ENCODE assay signal across 26 cellular contexts in genomic region chr2:201246280-201246679, GRCh38. TPM values are rescaled to one million over a fixed set of nuclear protein-coding genes. Genes with fewer than 3 reads are reported as not detected.
A peak's percentile ranks its signal among the peaks of the same experiment; 100 is the strongest.
DNase-seq lines count a peak whose midpoint lies in the region; ATAC-seq and TF ChIP-seq lines count a peak whose summit lies in the region.
"Had no signal": no experiment of that assay in that cellular context is flagged by ENCODE, and none has a peak within 500 bp of the region (broad histone marks: within the 10 kb centered on the region; RNA-seq: fewer than 3 reads in every experiment).

No MANE protein-coding gene starts in this region.

- no peaks in the 10 kb centered on the region for H3K79me2 ChIP-seq in PC-3 (ENCODE audit: low read length)

- no peak overlapping the region for H3K4me3 Mint-ChIP-seq in activated T-cell treated with anti-CD3 and anti-CD28 coated beads, Interleukin-2, amount 50 U/mL, for 72 hours
- H3K4me3 Mint-ChIP-seq in activated T-cell treated with anti-CD3 and anti-CD28 coated beads, Interleukin-2, amount 50 U/mL, for 24 hours = no peak overlapping the region
- no peak overlapping the region for H3K4me3 Mint-ChIP-seq in activated CD8-positive, alpha-beta T cell treated with anti-CD3 and anti-CD28 coated beads for 36 hours

- H3K4me1 ChIP-seq in left lung = peaks cover 0 to 21% of the 10 kb centered on the region in 2 donors
- peaks cover 1 to 20% (median 14%) of the 10 kb centered on the region in 5 donors for H3K4me1 ChIP-seq in subcutaneous abdominal adipose tissue (ENCODE audit: control insufficient read depth in 5 of 5, insufficient read depth in 5 of 5, low read length in 5 of 5)
- H3K4me1 ChIP-seq in PC-3 (ENCODE audit: insufficient read depth, low read length) = no peaks in the 10 kb centered on the region
- H3K4me1 ChIP-seq: prostate gland, testis had no signal

- H3K4me1 Mint-ChIP-seq in activated T-cell treated with anti-CD3 and anti-CD28 coated beads, Interleukin-2, amount 50 U/mL, for 72 hours (ENCODE audit: low read depth) = peaks cover 24% of the 10 kb centered on the region
- H3K4me1 Mint-ChIP-seq in activated T-cell treated with anti-CD3 and anti-CD28 coated beads, Interleukin-2, amount 50 U/mL, for 24 hours (ENCODE audit: low read depth) = peaks cover 74% of the 10 kb centered on the region
- peaks cover 52% of the 10 kb centered on the region for H3K4me1 Mint-ChIP-seq in activated CD8-positive, alpha-beta T cell treated with anti-CD3 and anti-CD28 coated beads for 36 hours (ENCODE audit: low read depth)

- no peak overlapping the region for H2AFZ ChIP-seq in PC-3 (ENCODE audit: low read length)

- H3K9me3 Mint-ChIP-seq in activated T-cell treated with anti-CD3 and anti-CD28 coated beads, Interleukin-2, amount 50 U/mL, for 72 hours = peaks cover 3 to 4% of the 10 kb centered on the region in 2 donors
- peaks cover 3% of the 10 kb centered on the region for H3K9me3 Mint-ChIP-seq in activated T-cell treated with anti-CD3 and anti-CD28 coated beads, Interleukin-2, amount 50 U/mL, for 24 hours
- peaks cover 16% of the 10 kb centered on the region for H3K9me3 Mint-ChIP-seq in activated CD8-positive, alpha-beta T cell treated with anti-CD3 and anti-CD28 coated beads for 36 hours

- no peaks in the 10 kb centered on the region for H3K9me2 ChIP-seq in PC-3 (replicated peaks; ENCODE audit: low read length)

- H3K27ac ChIP-seq in left lung (peak overlapping the region in 1 of 2 donors; percentile 7), subcutaneous abdominal adipose tissue (ENCODE audit: low read depth, low read length) (peak overlapping the region; percentile 66), PC-3 (ENCODE audit: low read length) (no peak overlapping the region)
- H3K27ac ChIP-seq: brain microvascular endothelial cell, prostate gland, testis had no signal

- CTCF ChIA-PET in activated CD8-positive, alpha-beta T cell treated with anti-CD3 and anti-CD28 coated beads for 36 hours (lab: Charles Lee) = interaction anchor here (0.7 to 1.7 kb wide), 4 partner anchors 9 to 111 kb away, joined by 3 to 5 read pairs (median 4); partner anchors contain the start of gene FLACC1
- CTCF ChIA-PET in PC-3 (lab: Charles Lee) = no interaction called here

- H3K27me3 ChIP-seq in left lung (no peaks in the 10 kb centered on the region), subcutaneous abdominal adipose tissue (ENCODE audit: control insufficient read depth in 5 of 5, insufficient read depth in 4 of 5, low read length in 5 of 5) (no peaks in the 10 kb centered on the region), PC-3 (ENCODE audit: low read length) (no peaks in the 10 kb centered on the region)
- H3K27me3 ChIP-seq: brain microvascular endothelial cell, heart right ventricle, testis had no signal

- H3K9me3 ChIP-seq in left lung = no peaks in the 10 kb centered on the region
- no peaks in the 10 kb centered on the region for H3K9me3 ChIP-seq in subcutaneous abdominal adipose tissue (ENCODE audit: control insufficient read depth in 5 of 5, low read length in 5 of 5)
- H3K9me3 ChIP-seq in PC-3 (ENCODE audit: low read length) = no peaks in the 10 kb centered on the region
- H3K9me3 ChIP-seq: prostate gland, testis had no signal

- peaks cover 14 to 20% of the 10 kb centered on the region in 2 donors for H3K36me3 Mint-ChIP-seq in activated T-cell treated with anti-CD3 and anti-CD28 coated beads, Interleukin-2, amount 50 U/mL, for 72 hours (ENCODE audit: insufficient read depth in 2 of 2)
- peaks cover 71% of the 10 kb centered on the region for H3K36me3 Mint-ChIP-seq in activated T-cell treated with anti-CD3 and anti-CD28 coated beads, Interleukin-2, amount 50 U/mL, for 24 hours (ENCODE audit: low read depth)
- peaks cover 39% of the 10 kb centered on the region for H3K36me3 Mint-ChIP-seq in activated CD8-positive, alpha-beta T cell treated with anti-CD3 and anti-CD28 coated beads for 36 hours (ENCODE audit: low read depth)

- no peak for ATAC-seq in activated T-cell treated with anti-CD3 and anti-CD28 coated beads, Interleukin-2, amount 50 U/mL, for 72 hours (replicated peaks in 1 of 2)
- no peak for ATAC-seq in activated CD8-positive, alpha-beta T cell treated with anti-CD3 and anti-CD28 coated beads for 36 hours
- ATAC-seq in left lung = peak; percentile 33
- ATAC-seq in PC-3 = no peak
- ATAC-seq: heart right ventricle had no signal

- H3K27me3 Mint-ChIP-seq in activated T-cell treated with anti-CD3 and anti-CD28 coated beads, Interleukin-2, amount 50 U/mL, for 72 hours (ENCODE audit: low read depth) = no peaks in the 10 kb centered on the region
- H3K27me3 Mint-ChIP-seq in activated T-cell treated with anti-CD3 and anti-CD28 coated beads, Interleukin-2, amount 50 U/mL, for 24 hours = no peaks in the 10 kb centered on the region
- no peaks in the 10 kb centered on the region for H3K27me3 Mint-ChIP-seq in activated CD8-positive, alpha-beta T cell treated with anti-CD3 and anti-CD28 coated beads for 36 hours

- H3K4me2 ChIP-seq in PC-3 (ENCODE audit: low read length) = no peak overlapping the region

- no peak for DNase-seq in activated T-cell treated with anti-CD3 and anti-CD28 coated beads, Interleukin-2, amount 50 U/mL, for 72 hours
- DNase-seq in activated T-cell treated with anti-CD3 and anti-CD28 coated beads, Interleukin-2, amount 50 U/mL, for 24 hours = no peak
- no peak for DNase-seq in activated CD8-positive, alpha-beta T cell treated with anti-CD3 and anti-CD28 coated beads for 36 hours
- DNase-seq in left lung (no peak), foreskin fibroblast (no peak), glomerular visceral epithelial cell (ENCODE audit: extremely low spot score) (no peak), PC-3 (no peak)
- DNase-seq: 8988T; activated effector memory CD4-positive, alpha-beta T cell treated with anti-CD3 and anti-CD28 coated beads, Interleukin-2, amount 50 U/mL, for 16 hours; activated T-cell treated with anti-CD3 and anti-CD28 coated beads for 4 hours; brain microvascular endothelial cell; COR-L47; DMS53; effector CD4-positive, alpha-beta T cell; heart right ventricle; KBM-7; mammary epithelial cell; NCI-H1417; NCI-H2081; NCI-H2227 treated with DMSO at 0.1 percent for 48 hours; stimulated activated CD4-positive, alpha-beta T cell treated with anti-CD3 and anti-CD28 coated beads, Interleukin-15, amount 100 ng/mL, for 24 hours; stimulated activated naive CD4-positive, alpha-beta T cell treated with Interleukin-2 at 50 U/mL for 16 hours; SW 1271; testis had no signal

- H3K4me3 ChIP-seq in left lung = no peak overlapping the region
- peak overlapping the region in 1 of 5 donors; percentile 35 for H3K4me3 ChIP-seq in subcutaneous abdominal adipose tissue (ENCODE audit: low read depth in 1 of 5, low read length in 5 of 5)
- H3K4me3 ChIP-seq in foreskin fibroblast (ENCODE audit: low read depth in 1 of 2, low read length in 2 of 2) = no peak overlapping the region
- no peak overlapping the region for H3K4me3 ChIP-seq in PC-3 (ENCODE audit: low read length)
- H3K4me3 ChIP-seq: heart right ventricle, prostate gland, testis had no signal

- BruUV-seq in PC-3 (replicated peaks; lab: Mats Ljungman, UMichigan) = no TSS peak

- no peaks in the 10 kb centered on the region for H4K20me1 ChIP-seq in PC-3 (ENCODE audit: low read length)

- no peak for TF ChIP-seq CTCF in activated CD8-positive, alpha-beta T cell treated with anti-CD3 and anti-CD28 coated beads for 36 hours (IDR thresholded peaks at IDR 0.05)
- TF ChIP-seq CTCF in left lung (IDR thresholded peaks at IDR 0.05) (no peak), foreskin fibroblast (IDR thresholded peaks at IDR 0.05; ENCODE audit: low read depth, low read length) (no peak), PC-3 (conservative IDR thresholded peaks at IDR 0.05; ENCODE audit: low read depth, low read length) (no peak)

- H3K27ac Mint-ChIP-seq in activated T-cell treated with anti-CD3 and anti-CD28 coated beads, Interleukin-2, amount 50 U/mL, for 72 hours = peak overlapping the region; percentile 37
- no peak overlapping the region for H3K27ac Mint-ChIP-seq in activated T-cell treated with anti-CD3 and anti-CD28 coated beads, Interleukin-2, amount 50 U/mL, for 24 hours
- H3K27ac Mint-ChIP-seq in activated CD8-positive, alpha-beta T cell treated with anti-CD3 and anti-CD28 coated beads for 36 hours = peak overlapping the region; percentile 53

- POLR2A ChIA-PET in activated CD8-positive, alpha-beta T cell treated with anti-CD3 and anti-CD28 coated beads for 36 hours (lab: Charles Lee) = interaction anchor here (1.5 kb wide), 1 partner anchor 13 kb away, joined by 3 read pairs; no protein-coding TSS in a partner anchor
- POLR2A ChIA-PET in PC-3 (lab: Charles Lee; ENCODE audit: unreplicated experiment) = no interaction called here

- H3K9ac ChIP-seq in subcutaneous abdominal adipose tissue (ENCODE audit: low read length in 5 of 5) (no peak overlapping the region), PC-3 (ENCODE audit: low read length) (no peak overlapping the region)

- no peaks in the 10 kb centered on the region for H3F3A ChIP-seq in PC-3 (ENCODE audit: low read length, unreplicated experiment)

- H3K36me3 ChIP-seq in left lung (no peaks in the 10 kb centered on the region), subcutaneous abdominal adipose tissue (ENCODE audit: control insufficient read depth in 5 of 5, insufficient read depth in 5 of 5, low read length in 5 of 5) (no peaks in the 10 kb centered on the region), PC-3 (ENCODE audit: low read depth, low read length) (no peaks in the 10 kb centered on the region)
- H3K36me3 ChIP-seq: brain microvascular endothelial cell, heart right ventricle, prostate gland had no signal

- intact Hi-C loops in activated CD8-positive, alpha-beta T cell treated with anti-CD3 and anti-CD28 coated beads for 36 hours (cut with micrococcal nuclease) = no loop called here
- intact Hi-C loops in left lung (cut with DNase I) (no loop called here), PC-3 (cut with micrococcal nuclease) (no loop called here)

RNA-seq across cellular contexts. Expression of gene CASP8, which starts 14.1 kb away (rescaled TPM):
- 10 to 100 TPM; 45.0 to 78.7 TPM for total RNA-seq in activated T-cell treated with anti-CD3 and anti-CD28 coated beads, Interleukin-2, amount 50 U/mL, for 72 hours
- 10 to 100 TPM; 35.2 to 38.4 TPM for total RNA-seq in activated CD8-positive, alpha-beta T cell treated with anti-CD3 and anti-CD28 coated beads for 36 hours
- total RNA-seq in left lung = 10 to 100 TPM; 26.3 to 40.4 TPM
- 22.2 and 29.4 TPM in 2 replicates for total RNA-seq in PC-3 (2014; rRNA removed)
